In genomic region chr19:36688058-36688457, GRCh38 we compare ENCODE assay signal across 8 cellular contexts. TPM values are rescaled to one million over a fixed set of nuclear protein-coding genes. Genes with fewer than 3 reads are reported as not detected.
DNase-seq lines count a peak whose midpoint lies in the region; ATAC-seq and TF ChIP-seq lines count a peak whose summit lies in the region.

No MANE protein-coding gene starts in this region.

- H3K36me3 ChIP-seq in iPS-18a (ENCODE audit: control insufficient read depth, low read depth, low read length) (peaks cover 35% of the 10 kb centered on the region), stomach (peaks cover 31 to 55% (median 42%) of the 10 kb centered on the region in 4 donors)

- H3K4me3 Mint-ChIP-seq in T-helper 1 cell treated with Interleukin-12 subunit alpha and Interleukin-12 subunit beta and Interleukin-4 antibody, amounts not matched to agents 30 μg/mL and 1 μg/mL, for 36 hours, result peak overlapping the region; percentile 97
- H3K4me3 Mint-ChIP-seq in activated CD8-positive, alpha-beta T cell treated with anti-CD3 and anti-CD28 coated beads for 36 hours, result peak overlapping the region; percentile 87

- H3K27ac ChIP-seq in iPS-18a (ENCODE audit: low read length), result no peak overlapping the region
- H3K27ac ChIP-seq in stomach, result peak overlapping the region in 4 of 5 donors; percentile 78 to 86 (median 82)

- peak overlapping the region; percentile 80 for H3K9ac ChIP-seq in iPS-18a (ENCODE audit: low read length)

- intact Hi-C loops in activated CD8-positive, alpha-beta T cell treated with anti-CD3 and anti-CD28 coated beads for 36 hours (cut with micrococcal nuclease), result loop anchor here (5.0 kb wide), 1 partner anchor 161 kb away; the partner anchor contains the start of gene ZNF260
- intact Hi-C loops in stomach (cut with DNase I; ENCODE audit: low total_unique reads), result no loop called here

- peak overlapping the region; percentile 96 for H3K27ac Mint-ChIP-seq in T-helper 1 cell treated with Interleukin-12 subunit alpha and Interleukin-12 subunit beta and Interleukin-4 antibody, amounts not matched to agents 30 μg/mL and 1 μg/mL, for 36 hours
- peak overlapping the region; percentile 89 for H3K27ac Mint-ChIP-seq in activated CD8-positive, alpha-beta T cell treated with anti-CD3 and anti-CD28 coated beads for 36 hours

- peaks cover 4% of the 10 kb centered on the region for H3K27me3 Mint-ChIP-seq in T-helper 1 cell treated with Interleukin-12 subunit alpha and Interleukin-12 subunit beta and Interleukin-4 antibody, amounts not matched to agents 30 μg/mL and 1 μg/mL, for 36 hours (ENCODE audit: low read depth)
- no peaks in the 10 kb centered on the region for H3K27me3 Mint-ChIP-seq in activated CD8-positive, alpha-beta T cell treated with anti-CD3 and anti-CD28 coated beads for 36 hours

- no peak for TF ChIP-seq EP300 in stomach (IDR thresholded peaks at IDR 0.05)

- TF ChIP-seq POLR2A in stomach (IDR thresholded peaks at IDR 0.05), result no peak

- H3K9me3 ChIP-seq in iPS-18a (ENCODE audit: control insufficient read depth, low read depth, low read length), result peaks cover 5% of the 10 kb centered on the region
- H3K9me3 ChIP-seq in stomach, result peaks cover 0 to 31% (median 13%) of the 10 kb centered on the region in 4 donors

- TF ChIP-seq CTCF in activated CD8-positive, alpha-beta T cell treated with anti-CD3 and anti-CD28 coated beads for 36 hours (IDR thresholded peaks at IDR 0.05), result no peak
- no peak for TF ChIP-seq CTCF in stomach (IDR thresholded peaks at IDR 0.05)

- no peak for ATAC-seq in activated CD8-positive, alpha-beta T cell treated with anti-CD3 and anti-CD28 coated beads for 36 hours
- ATAC-seq in GM19324 (IDR thresholded peaks at IDR 0.05; ENCODE audit: low FRiP score, unreplicated experiment) (no peak), GM18867 (IDR thresholded peaks at IDR 0.05; ENCODE audit: unreplicated experiment) (no peak)

- peaks cover 3% of the 10 kb centered on the region for H3K4me1 ChIP-seq in iPS-18a (ENCODE audit: control insufficient read depth, low read depth, low read length)
- H3K4me1 ChIP-seq in stomach, result peaks cover 16 to 22% (median 20%) of the 10 kb centered on the region in 4 donors

- CTCF ChIA-PET in activated CD8-positive, alpha-beta T cell treated with anti-CD3 and anti-CD28 coated beads for 36 hours (lab: Charles Lee), result no interaction called here

- 6 to 12% (median 8%) methylated on average over 9 of the region's 9 CpGs for WGBS in stomach, 5 donors

- peak overlapping the region; percentile 96 for H3K4me3 ChIP-seq in iPS-18a (ENCODE audit: low read length)
- peak overlapping the region; percentile 74 to 94 (median 81) for H3K4me3 ChIP-seq in stomach

- POLR2A ChIA-PET in activated CD8-positive, alpha-beta T cell treated with anti-CD3 and anti-CD28 coated beads for 36 hours (lab: Charles Lee), result interaction anchor here (0.8 to 2.1 kb wide), 3 partner anchors 20 to 441 kb away, joined by 3 to 12 read pairs (median 3); partner anchors contain the start of gene ZNF461

- DNase-seq in T-helper 1 cell, result no peak
- no peak for DNase-seq in activated CD8-positive, alpha-beta T cell treated with anti-CD3 and anti-CD28 coated beads for 36 hours
- no peak for DNase-seq in stomach
- DNase-seq in activated effector memory CD4-positive, alpha-beta T cell treated with anti-CD3 and anti-CD28 coated beads, Interleukin-2, amount 50 U/mL, for 16 hours, result no peak

- peaks cover 65% of the 10 kb centered on the region for H3K36me3 Mint-ChIP-seq in T-helper 1 cell treated with Interleukin-12 subunit alpha and Interleukin-12 subunit beta and Interleukin-4 antibody, amounts not matched to agents 30 μg/mL and 1 μg/mL, for 36 hours (ENCODE audit: low read depth)
- H3K36me3 Mint-ChIP-seq in activated CD8-positive, alpha-beta T cell treated with anti-CD3 and anti-CD28 coated beads for 36 hours (ENCODE audit: low read depth), result peaks cover 69% of the 10 kb centered on the region

- H3K27me3 ChIP-seq in iPS-18a (ENCODE audit: control insufficient read depth, insufficient read depth, low read length), result no peaks in the 10 kb centered on the region
- H3K27me3 ChIP-seq in stomach, result no peaks in the 10 kb centered on the region

- peaks cover 31% of the 10 kb centered on the region for H3K4me1 Mint-ChIP-seq in T-helper 1 cell treated with Interleukin-12 subunit alpha and Interleukin-12 subunit beta and Interleukin-4 antibody, amounts not matched to agents 30 μg/mL and 1 μg/mL, for 36 hours (ENCODE audit: low read depth)
- peaks cover 25% of the 10 kb centered on the region for H3K4me1 Mint-ChIP-seq in activated CD8-positive, alpha-beta T cell treated with anti-CD3 and anti-CD28 coated beads for 36 hours (ENCODE audit: low read depth)

- H3K9me3 Mint-ChIP-seq in T-helper 1 cell treated with Interleukin-12 subunit alpha and Interleukin-12 subunit beta and Interleukin-4 antibody, amounts not matched to agents 30 μg/mL and 1 μg/mL, for 36 hours, result peaks cover 45% of the 10 kb centered on the region
- peaks cover 15% of the 10 kb centered on the region for H3K9me3 Mint-ChIP-seq in activated CD8-positive, alpha-beta T cell treated with anti-CD3 and anti-CD28 coated beads for 36 hours

RNA-seq across cellular contexts. Expression of gene ZNF567, which starts 0.6 kb away (rescaled TPM):
- 1 to 10 TPM; 6.4 to 7.6 TPM for total RNA-seq in activated CD8-positive, alpha-beta T cell treated with anti-CD3 and anti-CD28 coated beads for 36 hours
- 10 to 100 TPM in 3 of 5 donors, 1 to 10 TPM in 1, under 1 TPM in 1; 0.58 to 37.9 (median 16.7) TPM for total RNA-seq in stomach
- 1 to 10 TPM; 1.4 to 7.7 (median 3.2) TPM for polyA plus RNA-seq in stomach

RNA-seq across cellular contexts. Expression of gene ZNF461, which starts 21.4 kb away (rescaled TPM):
- total RNA-seq in activated CD8-positive, alpha-beta T cell treated with anti-CD3 and anti-CD28 coated beads for 36 hours, result 1 to 10 TPM; 5.2 to 6.0 TPM
- 10 to 100 TPM in 3 of 5 donors, 1 to 10 TPM in 1, not detected in 1; 4.5 to 24.6 (median 15.5) TPM for total RNA-seq in stomach
- polyA plus RNA-seq in stomach, result 1 to 10 TPM; 2.6 to 2.9 (median 2.9) TPM
